Comparison of ENCODE assay signal across 1 cellular context in genomic region chr13:37531054-37531453, GRCh38.
TF ChIP-seq lines count a peak whose summit lies in the region.

No MANE protein-coding gene starts in this region.

TF ChIP-seq in IMR-90, 13 proteins besides CTCF, POLR2A, EP300 and RAD21:
- TF ChIP-seq NFE2L2 (IDR thresholded peaks at IDR 0.05; ENCODE audit: low read depth, low read length) (no peak), FOS (IDR thresholded peaks at IDR 0.05; ENCODE audit: low read depth, low read length) (no peak), SMC3 (IDR thresholded peaks at IDR 0.05; ENCODE audit: low read depth, low read length) (no peak), CHD1 (IDR thresholded peaks at IDR 0.05; ENCODE audit: low read depth, low read length) (no peak), MXI1 (IDR thresholded peaks at IDR 0.05; ENCODE audit: borderline replicate concordance, low read depth, low read length) (no peak), ELK1 (IDR thresholded peaks at IDR 0.05; ENCODE audit: borderline replicate concordance, low read depth, low read length) (no peak), MAZ (IDR thresholded peaks at IDR 0.05; ENCODE audit: borderline replicate concordance, low read depth, low read length) (no peak), CEBPB (IDR thresholded peaks at IDR 0.05; ENCODE audit: low read depth, low read length) (no peak; the same call in 1 of the 2 replicates), USF2 (IDR thresholded peaks at IDR 0.05; ENCODE audit: low read depth, low read length) (no peak), BHLHE40 (IDR thresholded peaks at IDR 0.05; ENCODE audit: low read depth, low read length) (no peak), RFX5 (IDR thresholded peaks at IDR 0.05; ENCODE audit: low read depth, low read length) (no peak), MAFK (IDR thresholded peaks at IDR 0.05; ENCODE audit: low read depth, low read length) (no peak), RCOR1 (IDR thresholded peaks at IDR 0.05; ENCODE audit: insufficient replicate concordance, low read length) (no peak)
